ENCODE assay signal across 1 cellular context in genomic region chr10:77911535-77912123, GRCh38.
TF ChIP-seq lines count a peak whose summit lies in the region.

No MANE protein-coding gene starts in this region.

TF ChIP-seq in K562, 482 proteins besides CTCF, POLR2A, EP300 and RAD21 (continued from another document and continues in another):
- TF ChIP-seq DEAF1 (CRISPR knock-in tag; IDR thresholded peaks at IDR 0.05) (peak; percentile 40; the same call in 1 of the 2 replicates), TAL1 (IDR thresholded peaks at IDR 0.05) (peak; percentile 29; the same call in 1 of the 2 replicates), DPF2 (IDR thresholded peaks at IDR 0.05) (peak; percentile 85), DIDO1 (tag; IDR thresholded peaks at IDR 0.05; ENCODE audit: low read depth) (0 out of 2 replicates have a peak, but pooled peaks have one; percentile 22), CCNT2 (IDR thresholded peaks at IDR 0.05; ENCODE audit: borderline replicate concordance, extremely low read depth, insufficient read length, low read depth, low read length) (no peak), REST (CRISPR knock-in tag; IDR thresholded peaks at IDR 0.05; ENCODE audit: low read depth) (no peak), NELFE (IDR thresholded peaks at IDR 0.05; ENCODE audit: insufficient read depth, insufficient read length) (no peak), HINFP (tag; conservative IDR thresholded peaks at IDR 0.05; ENCODE audit: low read depth) (0 out of 2 replicates have a peak, but pooled peaks have one; percentile 37), ZNF778 (CRISPR knock-in tag; IDR thresholded peaks at IDR 0.05) (no peak), ZNF239 (CRISPR knock-in tag; IDR thresholded peaks at IDR 0.05) (peak; percentile 62), PHTF2 (CRISPR knock-in tag; IDR thresholded peaks at IDR 0.05) (no peak), SREBF2 (CRISPR knock-in tag; IDR thresholded peaks at IDR 0.05) (no peak), BCOR (IDR thresholded peaks at IDR 0.05) (peak; percentile 93), KDM4B (IDR thresholded peaks at IDR 0.05; ENCODE audit: borderline replicate concordance in 2 of 2, low read depth in 1 of 2) (no peak), L3MBTL2 (IDR thresholded peaks at IDR 0.05) (peak; percentile 57), TSC22D4 (tag; IDR thresholded peaks at IDR 0.05) (no peak), TCF3 (CRISPR knock-in tag; IDR thresholded peaks at IDR 0.05) (peak; percentile 22; the same call in 1 of the 2 replicates), JUNB (CRISPR knock-in tag; conservative IDR thresholded peaks at IDR 0.05) (peak; percentile 33; the same call in 1 of the 2 replicates), YY1 (IDR thresholded peaks at IDR 0.05; ENCODE audit: borderline replicate concordance in 1 of 3, control insufficient read depth in 1 of 3, extremely low read depth in 1 of 3, insufficient read depth in 3 of 3, insufficient read length in 1 of 3, insufficient replicate concordance in 2 of 3, low read depth in 1 of 3, low read length in 2 of 3) (peak in 1 of 3 experiments; percentile 11), TARDBP (IDR thresholded peaks at IDR 0.05) (no peak), ESRRA (IDR thresholded peaks at IDR 0.05; ENCODE audit: borderline replicate concordance, low read depth) (0 out of 2 replicates have a peak, but pooled peaks have one; percentile 12), POLR2AphosphoS5 (IDR thresholded peaks at IDR 0.05; ENCODE audit: control insufficient read depth, insufficient read depth, low read depth, low read length) (no peak), SMARCA5 (IDR thresholded peaks at IDR 0.05) (peak; percentile 96), ZNF76 (CRISPR knock-in tag; IDR thresholded peaks at IDR 0.05; ENCODE audit: borderline replicate concordance) (no peak), KDM1A (IDR thresholded peaks at IDR 0.05) (peak; percentile 37 to 72; a peak in 3 of 4 replicates), ZNF263 (CRISPR knock-in tag; IDR thresholded peaks at IDR 0.05; ENCODE audit: borderline replicate concordance) (0 out of 2 replicates have a peak, but pooled peaks have one; percentile 36), ZC3H8 (IDR thresholded peaks at IDR 0.05) (no peak), CHD1 (IDR thresholded peaks at IDR 0.05; ENCODE audit: low read length) (no peak), ZNF79 (CRISPR knock-in tag; IDR thresholded peaks at IDR 0.05; ENCODE audit: low read depth) (peak; percentile 45; the same call in 1 of the 2 replicates), ASH1L (IDR thresholded peaks at IDR 0.05; ENCODE audit: borderline replicate concordance, low read depth, partially characterized antibody) (no peak), SIX5 (IDR thresholded peaks at IDR 0.05; ENCODE audit: borderline replicate concordance in 1 of 2, insufficient read depth in 1 of 2, low read depth in 1 of 2, low read length in 2 of 2) (no peak), TEAD1 (CRISPR knock-in tag; IDR thresholded peaks at IDR 0.05) (peak in 1 of 2 experiments; percentile 72; a peak in 2 of 4 replicates), MBD1 (CRISPR knock-in tag; IDR thresholded peaks at IDR 0.05) (peak; percentile 66; the same call in 1 of the 2 replicates), CHCHD3 (CRISPR knock-in tag; IDR thresholded peaks at IDR 0.05) (no peak), ERF (CRISPR knock-in tag; IDR thresholded peaks at IDR 0.05) (0 out of 2 replicates have a peak, but pooled peaks have one; percentile 26), TOE1 (IDR thresholded peaks at IDR 0.05; ENCODE audit: borderline replicate concordance) (peak; percentile 37; the same call in 1 of the 2 replicates), TOE1 (CRISPR knock-in tag; IDR thresholded peaks at IDR 0.05; ENCODE audit: borderline replicate concordance, low read depth) (no peak), AFF4 (CRISPR knock-in tag; IDR thresholded peaks at IDR 0.05) (no peak), CBFA2T3 (IDR thresholded peaks at IDR 0.05) (0 out of 2 replicates have a peak, but pooled peaks have one; percentile 15)
- TF ChIP-seq, protein P1, sequence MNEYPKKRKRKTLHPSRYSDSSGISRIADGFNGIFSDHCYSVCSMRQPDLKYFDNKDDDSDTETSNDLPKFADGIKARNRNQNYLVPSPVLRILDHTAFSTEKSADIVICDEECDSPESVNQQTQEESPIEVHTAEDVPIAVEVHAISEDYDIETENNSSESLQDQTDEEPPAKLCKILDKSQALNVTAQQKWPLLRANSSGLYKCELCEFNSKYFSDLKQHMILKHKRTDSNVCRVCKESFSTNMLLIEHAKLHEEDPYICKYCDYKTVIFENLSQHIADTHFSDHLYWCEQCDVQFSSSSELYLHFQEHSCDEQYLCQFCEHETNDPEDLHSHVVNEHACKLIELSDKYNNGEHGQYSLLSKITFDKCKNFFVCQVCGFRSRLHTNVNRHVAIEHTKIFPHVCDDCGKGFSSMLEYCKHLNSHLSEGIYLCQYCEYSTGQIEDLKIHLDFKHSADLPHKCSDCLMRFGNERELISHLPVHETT (CRISPR knock-in tag; conservative IDR thresholded peaks at IDR 0.05 in 1 of 2, IDR thresholded peaks at IDR 0.05 in 1 of 2), result 0 out of 4 replicates have a peak, but pooled peaks of 1 of the 2 experiments have one; percentile 67
- TF ChIP-seq, protein P2, sequence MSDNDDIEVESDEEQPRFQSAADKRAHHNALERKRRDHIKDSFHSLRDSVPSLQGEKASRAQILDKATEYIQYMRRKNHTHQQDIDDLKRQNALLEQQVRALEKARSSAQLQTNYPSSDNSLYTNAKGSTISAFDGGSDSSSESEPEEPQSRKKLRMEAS (CRISPR knock-in tag; IDR thresholded peaks at IDR 0.05), result no peak
- TF ChIP-seq, protein P3, sequence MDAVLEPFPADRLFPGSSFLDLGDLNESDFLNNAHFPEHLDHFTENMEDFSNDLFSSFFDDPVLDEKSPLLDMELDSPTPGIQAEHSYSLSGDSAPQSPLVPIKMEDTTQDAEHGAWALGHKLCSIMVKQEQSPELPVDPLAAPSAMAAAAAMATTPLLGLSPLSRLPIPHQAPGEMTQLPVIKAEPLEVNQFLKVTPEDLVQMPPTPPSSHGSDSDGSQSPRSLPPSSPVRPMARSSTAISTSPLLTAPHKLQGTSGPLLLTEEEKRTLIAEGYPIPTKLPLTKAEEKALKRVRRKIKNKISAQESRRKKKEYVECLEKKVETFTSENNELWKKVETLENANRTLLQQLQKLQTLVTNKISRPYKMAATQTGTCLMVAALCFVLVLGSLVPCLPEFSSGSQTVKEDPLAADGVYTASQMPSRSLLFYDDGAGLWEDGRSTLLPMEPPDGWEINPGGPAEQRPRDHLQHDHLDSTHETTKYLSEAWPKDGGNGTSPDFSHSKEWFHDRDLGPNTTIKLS (IDR thresholded peaks at IDR 0.05; ENCODE audit: borderline replicate concordance, low read depth), result no peak
- TF ChIP-seq, protein P4, sequence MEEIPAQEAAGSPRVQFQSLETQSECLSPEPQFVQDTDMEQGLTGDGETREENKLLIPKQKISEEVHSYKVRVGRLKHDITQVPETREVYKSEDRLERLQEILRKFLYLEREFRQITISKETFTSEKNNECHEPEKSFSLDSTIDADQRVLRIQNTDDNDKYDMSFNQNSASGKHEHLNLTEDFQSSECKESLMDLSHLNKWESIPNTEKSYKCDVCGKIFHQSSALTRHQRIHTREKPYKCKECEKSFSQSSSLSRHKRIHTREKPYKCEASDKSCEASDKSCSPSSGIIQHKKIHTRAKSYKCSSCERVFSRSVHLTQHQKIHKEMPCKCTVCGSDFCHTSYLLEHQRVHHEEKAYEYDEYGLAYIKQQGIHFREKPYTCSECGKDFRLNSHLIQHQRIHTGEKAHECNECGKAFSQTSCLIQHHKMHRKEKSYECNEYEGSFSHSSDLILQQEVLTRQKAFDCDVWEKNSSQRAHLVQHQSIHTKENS (CRISPR knock-in tag; IDR thresholded peaks at IDR 0.05), result no peak
- TF ChIP-seq, protein P5, sequence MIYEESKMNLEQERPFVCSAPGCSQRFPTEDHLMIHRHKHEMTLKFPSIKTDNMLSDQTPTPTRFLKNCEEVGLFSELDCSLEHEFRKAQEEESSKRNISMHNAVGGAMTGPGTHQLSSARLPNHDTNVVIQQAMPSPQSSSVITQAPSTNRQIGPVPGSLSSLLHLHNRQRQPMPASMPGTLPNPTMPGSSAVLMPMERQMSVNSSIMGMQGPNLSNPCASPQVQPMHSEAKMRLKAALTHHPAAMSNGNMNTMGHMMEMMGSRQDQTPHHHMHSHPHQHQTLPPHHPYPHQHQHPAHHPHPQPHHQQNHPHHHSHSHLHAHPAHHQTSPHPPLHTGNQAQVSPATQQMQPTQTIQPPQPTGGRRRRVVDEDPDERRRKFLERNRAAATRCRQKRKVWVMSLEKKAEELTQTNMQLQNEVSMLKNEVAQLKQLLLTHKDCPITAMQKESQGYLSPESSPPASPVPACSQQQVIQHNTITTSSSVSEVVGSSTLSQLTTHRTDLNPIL (CRISPR knock-in tag; IDR thresholded peaks at IDR 0.05), result peak; percentile 59; the same call in 1 of the 2 replicates
